Comparison of ENCODE assay signal across 8 cellular contexts in genomic region chr1:39901486-39902120, GRCh38.
DNase-seq lines count a peak whose midpoint lies in the region; ATAC-seq lines count a peak whose summit lies in the region.

Gene MYCL (minus strand): TSS chr1:39901917. CDS start chr1:39901434, 483 bp downstream.

- ATAC-seq in GM18498 (IDR thresholded peaks at IDR 0.05; ENCODE audit: unreplicated experiment) (peak; percentile 65), HG02623 (IDR thresholded peaks at IDR 0.05; ENCODE audit: unreplicated experiment) (peak; percentile 73)

- in situ Hi-C loops in T47D (cut with HindIII; ENCODE audit: low pct_unique_long_range_greater_than_20kb, low sequenced_read_pairs): no loop called here

- DNase-seq in NCI-H1105 treated with DMSO at 0.1 percent for 48 hours (lab: John Stamatoyannopoulos, UW) (peak; percentile 98), UCSD-AML1 (lab: John Stamatoyannopoulos, UW; ENCODE audit: unreplicated experiment) (peak; percentile 50), T47D (ENCODE audit: low read depth in 1 of 2, low spot score in 1 of 2) (peak; percentile 84 to 94), inferior parietal cortex (ENCODE audit: extremely low spot score) (peak; percentile 73), KG1 (lab: John Stamatoyannopoulos, UW) (no peak)
- DNase-seq in stimulated activated CD4-positive, alpha-beta T cell treated with anti-CD3 and anti-CD28 coated beads, Interleukin-12 subunit alpha, Interleukin-12 subunit beta, amount 100 ng/mL, for 4 hours: peak; percentile 66
